Comparison of ENCODE assay signal across 1 cellular context in the genomic region with DNA sequence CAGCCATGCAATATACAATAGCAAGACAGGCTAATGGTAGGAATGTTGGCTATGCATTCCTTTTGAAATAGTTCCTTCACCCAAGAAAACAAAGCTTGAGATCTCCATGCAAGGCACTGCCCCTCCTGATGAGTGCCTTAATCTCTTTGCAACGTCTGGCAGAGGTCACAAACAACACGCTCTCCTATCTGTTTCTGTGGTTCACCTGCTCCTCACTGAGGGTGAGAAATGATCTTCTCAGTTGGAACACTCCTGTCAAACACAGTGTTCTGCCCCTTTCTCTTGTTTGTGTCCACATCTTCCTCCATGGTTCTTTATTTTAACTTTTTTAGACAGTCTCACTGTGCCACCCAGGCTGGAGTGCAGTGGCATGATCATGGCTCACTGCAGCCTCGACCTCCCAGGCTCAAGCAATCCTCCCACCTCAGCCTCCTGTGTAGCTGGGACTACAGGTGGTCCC.
TF ChIP-seq lines count a peak whose summit lies in the region.

No MANE protein-coding gene starts in this region.

TF ChIP-seq in K562, 482 proteins besides CTCF, POLR2A, EP300 and RAD21 (continued from another document and continues in another):
- 0 out of 2 replicates have a peak, but pooled peaks have one; percentile 2 for TF ChIP-seq ZBTB17 (CRISPR knock-in tag; IDR thresholded peaks at IDR 0.05)
- TF ChIP-seq SRF (CRISPR knock-in tag; IDR thresholded peaks at IDR 0.05), result peak; percentile 3 to 48; a peak in 1 of 4 replicates
- no peak; the same call in 1 of the 2 replicates for TF ChIP-seq SMAD4 (CRISPR knock-in tag; conservative IDR thresholded peaks at IDR 0.05)
- TF ChIP-seq, protein P1, sequence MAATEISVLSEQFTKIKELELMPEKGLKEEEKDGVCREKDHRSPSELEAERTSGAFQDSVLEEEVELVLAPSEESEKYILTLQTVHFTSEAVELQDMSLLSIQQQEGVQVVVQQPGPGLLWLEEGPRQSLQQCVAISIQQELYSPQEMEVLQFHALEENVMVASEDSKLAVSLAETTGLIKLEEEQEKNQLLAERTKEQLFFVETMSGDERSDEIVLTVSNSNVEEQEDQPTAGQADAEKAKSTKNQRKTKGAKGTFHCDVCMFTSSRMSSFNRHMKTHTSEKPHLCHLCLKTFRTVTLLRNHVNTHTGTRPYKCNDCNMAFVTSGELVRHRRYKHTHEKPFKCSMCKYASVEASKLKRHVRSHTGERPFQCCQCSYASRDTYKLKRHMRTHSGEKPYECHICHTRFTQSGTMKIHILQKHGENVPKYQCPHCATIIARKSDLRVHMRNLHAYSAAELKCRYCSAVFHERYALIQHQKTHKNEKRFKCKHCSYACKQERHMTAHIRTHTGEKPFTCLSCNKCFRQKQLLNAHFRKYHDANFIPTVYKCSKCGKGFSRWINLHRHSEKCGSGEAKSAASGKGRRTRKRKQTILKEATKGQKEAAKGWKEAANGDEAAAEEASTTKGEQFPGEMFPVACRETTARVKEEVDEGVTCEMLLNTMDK (IDR thresholded peaks at IDR 0.05; ENCODE audit: borderline replicate concordance, insufficient read depth, low read depth, low read length, poor library complexity, severe bottlenecking), result no peak
- 0 out of 2 replicates have a peak, but pooled peaks have one; percentile 80 for TF ChIP-seq CUX1 (CRISPR knock-in tag; IDR thresholded peaks at IDR 0.05)
- TF ChIP-seq ZBED1 (IDR thresholded peaks at IDR 0.05), result no peak; the same call in 1 of the 2 replicates
- peak; percentile 60; the same call in 1 of the 2 replicates for TF ChIP-seq CBFB (CRISPR knock-in tag; IDR thresholded peaks at IDR 0.05)
- no peak for TF ChIP-seq ZNF146 (CRISPR knock-in tag; IDR thresholded peaks at IDR 0.05; ENCODE audit: unreplicated experiment)
- 0 out of 2 replicates have a peak, but pooled peaks have one; percentile 10 for TF ChIP-seq EHMT2 (IDR thresholded peaks at IDR 0.05)
- TF ChIP-seq PRMT5 (CRISPR knock-in tag; IDR thresholded peaks at IDR 0.05), result no peak
- TF ChIP-seq, protein P2, sequence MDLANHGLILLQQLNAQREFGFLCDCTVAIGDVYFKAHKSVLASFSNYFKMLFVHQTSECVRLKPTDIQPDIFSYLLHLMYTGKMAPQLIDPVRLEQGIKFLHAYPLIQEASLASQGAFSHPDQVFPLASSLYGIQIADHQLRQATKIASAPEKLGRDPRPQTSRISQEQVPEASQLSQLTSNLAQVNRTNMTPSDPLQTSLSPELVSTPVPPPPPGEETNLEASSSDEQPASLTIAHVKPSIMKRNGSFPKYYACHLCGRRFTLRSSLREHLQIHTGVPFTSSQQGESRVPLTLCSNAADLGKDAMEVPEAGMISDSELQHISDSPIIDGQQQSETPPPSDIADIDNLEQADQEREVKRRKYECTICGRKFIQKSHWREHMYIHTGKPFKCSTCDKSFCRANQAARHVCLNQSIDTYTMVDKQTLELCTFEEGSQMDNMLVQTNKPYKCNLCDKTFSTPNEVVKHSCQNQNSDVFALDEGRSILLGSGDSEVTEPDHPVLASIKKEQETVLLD (IDR thresholded peaks at IDR 0.05), result peak; percentile 49
- TF ChIP-seq MAZ (CRISPR knock-in tag; conservative IDR thresholded peaks at IDR 0.05 in 1 of 2, IDR thresholded peaks at IDR 0.05 in 1 of 2), result peak in 1 of 2 experiments; percentile 6; a peak in 1 of 4 replicates
- TF ChIP-seq NCOA1 (IDR thresholded peaks at IDR 0.05; ENCODE audit: low read depth), result peak; percentile 72; the same call in 1 of the 2 replicates
- TF ChIP-seq, protein P3, sequence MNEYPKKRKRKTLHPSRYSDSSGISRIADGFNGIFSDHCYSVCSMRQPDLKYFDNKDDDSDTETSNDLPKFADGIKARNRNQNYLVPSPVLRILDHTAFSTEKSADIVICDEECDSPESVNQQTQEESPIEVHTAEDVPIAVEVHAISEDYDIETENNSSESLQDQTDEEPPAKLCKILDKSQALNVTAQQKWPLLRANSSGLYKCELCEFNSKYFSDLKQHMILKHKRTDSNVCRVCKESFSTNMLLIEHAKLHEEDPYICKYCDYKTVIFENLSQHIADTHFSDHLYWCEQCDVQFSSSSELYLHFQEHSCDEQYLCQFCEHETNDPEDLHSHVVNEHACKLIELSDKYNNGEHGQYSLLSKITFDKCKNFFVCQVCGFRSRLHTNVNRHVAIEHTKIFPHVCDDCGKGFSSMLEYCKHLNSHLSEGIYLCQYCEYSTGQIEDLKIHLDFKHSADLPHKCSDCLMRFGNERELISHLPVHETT (CRISPR knock-in tag; conservative IDR thresholded peaks at IDR 0.05 in 1 of 2, IDR thresholded peaks at IDR 0.05 in 1 of 2), result no peak
- TF ChIP-seq, protein P4, sequence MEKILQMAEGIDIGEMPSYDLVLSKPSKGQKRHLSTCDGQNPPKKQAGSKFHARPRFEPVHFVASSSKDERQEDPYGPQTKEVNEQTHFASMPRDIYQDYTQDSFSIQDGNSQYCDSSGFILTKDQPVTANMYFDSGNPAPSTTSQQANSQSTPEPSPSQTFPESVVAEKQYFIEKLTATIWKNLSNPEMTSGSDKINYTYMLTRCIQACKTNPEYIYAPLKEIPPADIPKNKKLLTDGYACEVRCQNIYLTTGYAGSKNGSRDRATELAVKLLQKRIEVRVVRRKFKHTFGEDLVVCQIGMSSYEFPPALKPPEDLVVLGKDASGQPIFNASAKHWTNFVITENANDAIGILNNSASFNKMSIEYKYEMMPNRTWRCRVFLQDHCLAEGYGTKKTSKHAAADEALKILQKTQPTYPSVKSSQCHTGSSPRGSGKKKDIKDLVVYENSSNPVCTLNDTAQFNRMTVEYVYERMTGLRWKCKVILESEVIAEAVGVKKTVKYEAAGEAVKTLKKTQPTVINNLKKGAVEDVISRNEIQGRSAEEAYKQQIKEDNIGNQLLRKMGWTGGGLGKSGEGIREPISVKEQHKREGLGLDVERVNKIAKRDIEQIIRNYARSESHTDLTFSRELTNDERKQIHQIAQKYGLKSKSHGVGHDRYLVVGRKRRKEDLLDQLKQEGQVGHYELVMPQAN (IDR thresholded peaks at IDR 0.05; ENCODE audit: borderline replicate concordance), result no peak
- TF ChIP-seq ZNF133 (CRISPR knock-in tag; IDR thresholded peaks at IDR 0.05), result no peak
- peak; percentile 64 to 92; a peak in 3 of 4 replicates for TF ChIP-seq RCOR1 (IDR thresholded peaks at IDR 0.05; ENCODE audit: borderline replicate concordance in 1 of 2, low read depth in 2 of 2, low read length in 2 of 2)
- TF ChIP-seq, protein P5, sequence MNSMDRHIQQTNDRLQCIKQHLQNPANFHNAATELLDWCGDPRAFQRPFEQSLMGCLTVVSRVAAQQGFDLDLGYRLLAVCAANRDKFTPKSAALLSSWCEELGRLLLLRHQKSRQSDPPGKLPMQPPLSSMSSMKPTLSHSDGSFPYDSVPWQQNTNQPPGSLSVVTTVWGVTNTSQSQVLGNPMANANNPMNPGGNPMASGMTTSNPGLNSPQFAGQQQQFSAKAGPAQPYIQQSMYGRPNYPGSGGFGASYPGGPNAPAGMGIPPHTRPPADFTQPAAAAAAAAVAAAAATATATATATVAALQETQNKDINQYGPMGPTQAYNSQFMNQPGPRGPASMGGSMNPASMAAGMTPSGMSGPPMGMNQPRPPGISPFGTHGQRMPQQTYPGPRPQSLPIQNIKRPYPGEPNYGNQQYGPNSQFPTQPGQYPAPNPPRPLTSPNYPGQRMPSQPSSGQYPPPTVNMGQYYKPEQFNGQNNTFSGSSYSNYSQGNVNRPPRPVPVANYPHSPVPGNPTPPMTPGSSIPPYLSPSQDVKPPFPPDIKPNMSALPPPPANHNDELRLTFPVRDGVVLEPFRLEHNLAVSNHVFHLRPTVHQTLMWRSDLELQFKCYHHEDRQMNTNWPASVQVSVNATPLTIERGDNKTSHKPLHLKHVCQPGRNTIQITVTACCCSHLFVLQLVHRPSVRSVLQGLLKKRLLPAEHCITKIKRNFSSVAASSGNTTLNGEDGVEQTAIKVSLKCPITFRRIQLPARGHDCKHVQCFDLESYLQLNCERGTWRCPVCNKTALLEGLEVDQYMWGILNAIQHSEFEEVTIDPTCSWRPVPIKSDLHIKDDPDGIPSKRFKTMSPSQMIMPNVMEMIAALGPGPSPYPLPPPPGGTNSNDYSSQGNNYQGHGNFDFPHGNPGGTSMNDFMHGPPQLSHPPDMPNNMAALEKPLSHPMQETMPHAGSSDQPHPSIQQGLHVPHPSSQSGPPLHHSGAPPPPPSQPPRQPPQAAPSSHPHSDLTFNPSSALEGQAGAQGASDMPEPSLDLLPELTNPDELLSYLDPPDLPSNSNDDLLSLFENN (IDR thresholded peaks at IDR 0.05; ENCODE audit: low read depth in 2 of 2, low read length in 2 of 2), result peak in 1 of 2 experiments; percentile 74; a peak in 1 of 4 replicates
- TF ChIP-seq ZNF644 (tag; IDR thresholded peaks at IDR 0.05; ENCODE audit: low read depth), result peak; percentile 64; the same call in 1 of the 2 replicates
- peak; percentile 98 for TF ChIP-seq TCF3 (CRISPR knock-in tag; IDR thresholded peaks at IDR 0.05)
- TF ChIP-seq BHLHE40 (IDR thresholded peaks at IDR 0.05; ENCODE audit: low read length), result peak; percentile 47; the same call in 1 of the 2 replicates
- TF ChIP-seq HOMEZ (CRISPR knock-in tag; IDR thresholded peaks at IDR 0.05), result no peak
- peak; percentile 46; the same call in 1 of the 2 replicates for TF ChIP-seq ZNF274 (IDR thresholded peaks at IDR 0.05; ENCODE audit: borderline replicate concordance, low read depth, low read length)
- TF ChIP-seq ZNF766 (CRISPR knock-in tag; conservative IDR thresholded peaks at IDR 0.05), result no peak
- TF ChIP-seq, protein P6, sequence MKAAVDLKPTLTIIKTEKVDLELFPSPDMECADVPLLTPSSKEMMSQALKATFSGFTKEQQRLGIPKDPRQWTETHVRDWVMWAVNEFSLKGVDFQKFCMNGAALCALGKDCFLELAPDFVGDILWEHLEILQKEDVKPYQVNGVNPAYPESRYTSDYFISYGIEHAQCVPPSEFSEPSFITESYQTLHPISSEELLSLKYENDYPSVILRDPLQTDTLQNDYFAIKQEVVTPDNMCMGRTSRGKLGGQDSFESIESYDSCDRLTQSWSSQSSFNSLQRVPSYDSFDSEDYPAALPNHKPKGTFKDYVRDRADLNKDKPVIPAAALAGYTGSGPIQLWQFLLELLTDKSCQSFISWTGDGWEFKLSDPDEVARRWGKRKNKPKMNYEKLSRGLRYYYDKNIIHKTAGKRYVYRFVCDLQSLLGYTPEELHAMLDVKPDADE (conservative IDR thresholded peaks at IDR 0.05; ENCODE audit: control insufficient read depth, low read depth, low read length), result no peak
- no peak; the same call in 1 of the 2 replicates for TF ChIP-seq NFRKB (IDR thresholded peaks at IDR 0.05; ENCODE audit: low read depth)
- peak; percentile 10 for TF ChIP-seq HDAC3 (IDR thresholded peaks at IDR 0.05; ENCODE audit: borderline replicate concordance, partially characterized antibody)
- TF ChIP-seq BCOR (IDR thresholded peaks at IDR 0.05), result 0 out of 2 replicates have a peak, but pooled peaks have one; percentile 33
- no peak for TF ChIP-seq ZNF444 (CRISPR knock-in tag; IDR thresholded peaks at IDR 0.05)
- no peak for TF ChIP-seq CHD2 (IDR thresholded peaks at IDR 0.05; ENCODE audit: low read depth, low read length)
- TF ChIP-seq, protein P7, sequence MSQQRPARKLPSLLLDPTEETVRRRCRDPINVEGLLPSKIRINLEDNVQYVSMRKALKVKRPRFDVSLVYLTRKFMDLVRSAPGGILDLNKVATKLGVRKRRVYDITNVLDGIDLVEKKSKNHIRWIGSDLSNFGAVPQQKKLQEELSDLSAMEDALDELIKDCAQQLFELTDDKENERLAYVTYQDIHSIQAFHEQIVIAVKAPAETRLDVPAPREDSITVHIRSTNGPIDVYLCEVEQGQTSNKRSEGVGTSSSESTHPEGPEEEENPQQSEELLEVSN (IDR thresholded peaks at IDR 0.05; ENCODE audit: borderline replicate concordance in 1 of 2, extremely low read depth in 1 of 2, insufficient read depth in 1 of 2, insufficient read length in 1 of 2, low read depth in 1 of 2, low read length in 1 of 2, poor library complexity in 1 of 2, severe bottlenecking in 1 of 2), result peak in 1 of 2 experiments; percentile 15
- TF ChIP-seq FOXM1 (IDR thresholded peaks at IDR 0.05; ENCODE audit: low read depth), result peak; percentile 49
- TF ChIP-seq FOXM1 (CRISPR knock-in tag; IDR thresholded peaks at IDR 0.05; ENCODE audit: low read depth), result no peak
